ENCODE assay signal across 1 cellular context in genomic region chr7:47541485-47541884, GRCh38. TPM values are rescaled to one million over a fixed set of nuclear protein-coding genes. Genes with fewer than 3 reads are reported as not detected.
"Had no signal": no experiment of that assay in that cellular context is flagged by ENCODE, and none has a peak within 500 bp of the region (broad histone marks: within the 10 kb centered on the region; RNA-seq: fewer than 3 reads in every experiment).

No MANE protein-coding gene starts in this region.

RNA-seq across cellular contexts. Expression of gene TNS3, which starts 40.4 kb away (rescaled TPM):
- total RNA-seq: activated CD8-positive, alpha-beta T cell treated with anti-CD3 and anti-CD28 coated beads, Interleukin-2, amount 10 ng/mL, durations not matched to agents 7 days and 5 days had no signal
